23 cellular contexts compared by ENCODE assay signal in genomic region chr21:43204638-43205037, GRCh38. TPM values are rescaled to one million over a fixed set of nuclear protein-coding genes. Genes with fewer than 3 reads are reported as not detected.
"Had no signal": no experiment of that assay in that cellular context is flagged by ENCODE, and none has a peak within 500 bp of the region (broad histone marks: within the 10 kb centered on the region; RNA-seq: fewer than 3 reads in every experiment).

No MANE protein-coding gene starts in this region.

- H3K4me2 ChIP-seq: hepatocyte had no signal

- ATAC-seq: activated CD8-positive, alpha-beta T cell treated with anti-CD3 and anti-CD28 coated beads for 36 hours; left colon; stimulated activated effector memory CD8-positive, alpha-beta T cell treated with anti-CD3 and anti-CD28 coated beads, Interleukin-12 subunit alpha, Interleukin-12 subunit beta, amount 100 ng/mL, for 72 hours; WTC11 had no signal

- H3K36me3 ChIP-seq: cardiac muscle cell, stomach had no signal

- H3K27me3 Mint-ChIP-seq: activated CD8-positive, alpha-beta T cell treated with anti-CD3 and anti-CD28 coated beads for 36 hours had no signal

- H3K9me3 ChIP-seq: testis had no signal

- H3K79me2 ChIP-seq: hepatocyte had no signal

- DNase-seq: activated CD4-positive, alpha-beta T cell treated with anti-CD3 and anti-CD28 coated beads for 4 hours; activated CD8-positive, alpha-beta T cell treated with anti-CD3 and anti-CD28 coated beads for 36 hours; activated naive CD4-positive, alpha-beta T cell; amygdala; foreskin fibroblast; nucleus accumbens; stimulated activated CD4-positive, alpha-beta T cell treated with anti-CD3 and anti-CD28 coated beads, Interleukin-4, amount 100 ng/mL, for 1 hour; stomach had no signal

- H3K4me1 Mint-ChIP-seq: activated naive CD8-positive, alpha-beta T cell treated with anti-CD3 and anti-CD28 coated beads, Interleukin-2, amount 10 ng/mL, durations not matched to agents 7 days and 5 days; mesothelial cell of epicardium; nephron; stimulated activated effector memory CD8-positive, alpha-beta T cell treated with anti-CD3 and anti-CD28 coated beads, Interleukin-12 subunit alpha, Interleukin-12 subunit beta, amount 100 ng/mL, for 72 hours had no signal

- H3K4me1 ChIP-seq: testis had no signal

- H2AFZ ChIP-seq: hepatocyte had no signal

- H3K27ac Mint-ChIP-seq: activated CD8-positive, alpha-beta T cell treated with anti-CD3 and anti-CD28 coated beads for 36 hours; activated naive CD8-positive, alpha-beta T cell treated with anti-CD3 and anti-CD28 coated beads, Interleukin-2, amount 10 ng/mL, durations not matched to agents 7 days and 5 days; mesothelial cell of epicardium; nephron; stimulated activated effector memory CD8-positive, alpha-beta T cell treated with anti-CD3 and anti-CD28 coated beads, Interleukin-12 subunit alpha, Interleukin-12 subunit beta, amount 100 ng/mL, for 72 hours; WTC11 had no signal

- H3K4me3 ChIP-seq: cardiac muscle cell, hepatocyte, lung, skin epidermis, stomach, testis had no signal

- H3K36me3 Mint-ChIP-seq: stimulated activated effector memory CD8-positive, alpha-beta T cell treated with anti-CD3 and anti-CD28 coated beads, Interleukin-12 subunit alpha, Interleukin-12 subunit beta, amount 100 ng/mL, for 72 hours had no signal

- H3K4me3 Mint-ChIP-seq: activated CD8-positive, alpha-beta T cell treated with anti-CD3 and anti-CD28 coated beads for 36 hours; activated naive CD8-positive, alpha-beta T cell treated with anti-CD3 and anti-CD28 coated beads, Interleukin-2, amount 10 ng/mL, durations not matched to agents 7 days and 5 days; mesothelial cell of epicardium; nephron; stimulated activated effector memory CD8-positive, alpha-beta T cell treated with anti-CD3 and anti-CD28 coated beads, Interleukin-12 subunit alpha, Interleukin-12 subunit beta, amount 100 ng/mL, for 72 hours; WTC11 had no signal

- H3K27me3 ChIP-seq: cardiac muscle cell, hepatocyte, testis had no signal

- H3K27ac ChIP-seq: cardiac muscle cell, epithelial cell of prostate, hepatocyte, skin epidermis, stomach, testis had no signal

RNA-seq across cellular contexts. Expression of gene CRYAA, which starts 35.8 kb away (rescaled TPM):
- total RNA-seq: activated CD8-positive, alpha-beta T cell treated with anti-CD3 and anti-CD28 coated beads for 36 hours; activated naive CD8-positive, alpha-beta T cell treated with anti-CD3 and anti-CD28 coated beads, Interleukin-2, amount 10 ng/mL, durations not matched to agents 7 days and 5 days; cardiac muscle cell; dermis microvascular lymphatic vessel endothelial cell; glomerular endothelial cell; hepatocyte; left colon; lung; mesothelial cell of epicardium; stomach; T-helper 2 cell treated with Interferon-gamma antibody and Interleukin-4, amounts not matched to agents 100 ng/mL and 5 ng/mL, for 36 hours; WTC11 had no signal
